ENCODE assay signal across 8 cellular contexts in the genomic region with DNA sequence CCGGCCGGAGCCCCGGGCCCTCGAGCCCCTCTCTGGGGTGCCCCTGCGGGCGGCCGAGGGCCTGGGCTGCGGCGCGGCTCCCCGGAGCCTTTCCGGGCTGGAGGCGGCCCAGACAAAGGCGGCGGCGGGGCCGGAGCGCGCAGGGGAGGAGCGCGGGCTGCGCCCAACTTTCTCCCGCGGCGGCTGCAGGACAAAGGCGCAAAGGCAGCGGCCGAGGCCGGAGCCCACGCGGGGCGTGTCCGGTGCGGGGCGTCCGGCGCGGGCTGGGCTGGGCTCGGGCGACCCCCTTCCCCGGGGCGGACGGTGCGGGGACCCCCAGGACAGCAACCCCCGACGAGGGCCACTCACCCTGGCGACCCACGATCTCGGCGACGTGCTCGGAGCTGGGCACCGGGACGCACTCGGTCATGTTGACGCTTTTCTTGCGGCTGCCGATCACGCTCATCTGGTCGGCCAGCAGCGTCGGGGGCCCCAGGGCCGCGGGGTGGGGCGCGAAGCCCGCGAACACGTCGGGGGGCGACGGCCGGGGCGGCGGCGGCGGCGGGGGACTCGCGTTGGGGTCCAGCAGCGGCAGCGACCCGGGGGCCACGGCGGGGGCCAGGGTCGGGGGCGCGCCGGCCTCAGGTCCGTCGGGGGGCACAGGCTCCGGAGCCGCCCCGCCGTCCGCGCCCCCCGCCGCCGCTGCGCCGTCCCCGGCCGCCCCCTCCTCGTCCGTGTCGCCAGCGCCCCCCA. TPM values are rescaled to one million over a fixed set of nuclear protein-coding genes. Genes with fewer than 3 reads are reported as not detected.
DNase-seq lines count a peak whose midpoint lies in the region; ATAC-seq and TF ChIP-seq lines count a peak whose summit lies in the region.

No MANE protein-coding gene starts in this region.

- H3K4me1 Mint-ChIP-seq in T-helper 17 cell = peaks cover 10% of the 10 kb centered on the region

- no peaks in the 10 kb centered on the region for H3K9me3 ChIP-seq in T-helper 17 cell (ENCODE audit: control insufficient read depth, low read length, poor library complexity, severe bottlenecking)
- no peaks in the 10 kb centered on the region for H3K9me3 ChIP-seq in prostate gland

- peaks cover 6% of the 10 kb centered on the region for H3K27me3 Mint-ChIP-seq in T-helper 17 cell

- intact Hi-C loops in prostate gland (cut with DNase I) = no loop called here

- no peak overlapping the region for H3K27ac Mint-ChIP-seq in T-helper 17 cell

- TF ChIP-seq CTCF in GM12865 (IDR thresholded peaks at IDR 0.05; ENCODE audit: insufficient read depth, low read depth, low read length, missing control alignments) = no peak
- no peak for TF ChIP-seq CTCF in fibroblast of the aortic adventitia (IDR thresholded peaks at IDR 0.05; ENCODE audit: insufficient read depth, low read length)
- no peak for TF ChIP-seq CTCF in prostate gland (IDR thresholded peaks at IDR 0.05)

- no peak for DNase-seq in GM12865 (ENCODE audit: low read depth)
- DNase-seq in T-helper 17 cell = no peak
- peak; percentile 28 for DNase-seq in fibroblast of the aortic adventitia (ENCODE audit: low read depth)
- DNase-seq in prostate gland (ENCODE audit: low spot score) = no peak
- DNase-seq in MV-4-11 (lab: John Stamatoyannopoulos, UW) = no peak

- ATAC-seq in T-helper 17 cell (no peak), HG03135 (IDR thresholded peaks at IDR 0.05; ENCODE audit: unreplicated experiment) (no peak), GM19324 (IDR thresholded peaks at IDR 0.05; ENCODE audit: low FRiP score, unreplicated experiment) (no peak), HG03108 (IDR thresholded peaks at IDR 0.05; ENCODE audit: unreplicated experiment) (no peak)

- no peaks in the 10 kb centered on the region for H3K36me3 Mint-ChIP-seq in T-helper 17 cell (ENCODE audit: low read depth)

- under 1% methylated on average over 44 of the region's 108 CpGs for WGBS in prostate gland

- H3K36me3 ChIP-seq in prostate gland = no peaks in the 10 kb centered on the region

- no peak for TF ChIP-seq POLR2A in prostate gland (IDR thresholded peaks at IDR 0.05)

- H3K27ac ChIP-seq in prostate gland = peak overlapping the region; percentile 88 to 91

- peaks cover 11% of the 10 kb centered on the region for H3K4me1 ChIP-seq in prostate gland (replicated peaks)

- peak overlapping the region; percentile 57 for H3K4me3 Mint-ChIP-seq in T-helper 17 cell

- H3K27me3 ChIP-seq in prostate gland (replicated peaks; ENCODE audit: insufficient read depth) = no peaks in the 10 kb centered on the region

- peak overlapping the region; percentile 30; the same call in 1 of the 2 replicates for H3K4me3 ChIP-seq in GM12865 (ENCODE audit: low read depth, low read length)
- peak overlapping the region; percentile 79 for H3K4me3 ChIP-seq in fibroblast of the aortic adventitia (ENCODE audit: low read depth, low read length)
- H3K4me3 ChIP-seq in prostate gland = peak overlapping the region; percentile 61 to 65

RNA-seq across cellular contexts. Expression of a gene that starts 0.8 kb away (rescaled TPM):
- total RNA-seq in T-helper 17 cell (1 to 10 TPM; 2.7 to 3.3 TPM), fibroblast of the aortic adventitia (ENCODE audit: low replicate concordance) (19.0 and 27.6 TPM in 2 replicates), prostate gland (10 to 100 TPM; 60.6 to 87.0 TPM)

RNA-seq across cellular contexts. Expression of a gene that starts 25.4 kb away (rescaled TPM):
- 10 to 100 TPM; 37.9 to 40.6 TPM for total RNA-seq in T-helper 17 cell
- total RNA-seq in fibroblast of the aortic adventitia (ENCODE audit: low replicate concordance) = 66.3 and 77.3 TPM in 2 replicates
- total RNA-seq in prostate gland = 100 to 1,000 TPM; 100 to 166 TPM

RNA-seq across cellular contexts. Expression of a gene that starts 38.0 kb away (rescaled TPM):
- 100 to 1,000 TPM; 125 to 128 TPM for total RNA-seq in T-helper 17 cell
- 28.9 and 37.6 TPM in 2 replicates for total RNA-seq in fibroblast of the aortic adventitia (ENCODE audit: low replicate concordance)
- 100 to 1,000 TPM in 1 of 2 donors, 10 to 100 TPM in 1; 87.1 to 108 TPM for total RNA-seq in prostate gland

RNA-seq across cellular contexts. Expression of a gene that starts 43.4 kb away (rescaled TPM):
- not detected for total RNA-seq in T-helper 17 cell
- total RNA-seq in fibroblast of the aortic adventitia (ENCODE audit: low replicate concordance) = not detected in 2 replicates
- total RNA-seq in prostate gland = 10 to 100 TPM in 1 of 2 donors, not detected in 1; 28.8 TPM

RNA-seq across cellular contexts. Expression of a gene that starts 54.5 kb away (rescaled TPM):
- total RNA-seq in T-helper 17 cell (1 to 10 TPM; 2.9 to 5.6 TPM), fibroblast of the aortic adventitia (ENCODE audit: low replicate concordance) (1.2 and 4.2 TPM in 2 replicates), prostate gland (10 to 100 TPM in 1 of 2 donors, under 1 TPM in 1; 0.82 to 14.5 TPM)
